In genomic region chr6:34680313-34680712, GRCh38 we compare ENCODE assay signal across 7 cellular contexts. TPM values are rescaled to one million over a fixed set of nuclear protein-coding genes. Genes with fewer than 3 reads are reported as not detected.
DNase-seq lines count a peak whose midpoint lies in the region; ATAC-seq, FAIRE-seq and TF ChIP-seq lines count a peak whose summit lies in the region.
"Not testable (repeated sequence)": the region's sequence is repeated elsewhere in the genome, so short reads cannot be mapped to it uniquely, and the experiment has no call there.

No MANE protein-coding gene starts in this region.

- not testable (repeated sequence) for H4K5ac ChIP-seq in IMR-90 (ENCODE audit: low read depth, low read length)

- H3K18ac ChIP-seq in IMR-90 (ENCODE audit: low read depth, low read length), result not testable (repeated sequence)

- H4K8ac ChIP-seq in IMR-90 (ENCODE audit: low read depth in 2 of 2, low read length in 2 of 2), result not testable (repeated sequence)

- H2AK9ac ChIP-seq in IMR-90 (replicated peaks; ENCODE audit: low read depth, low read length, poor library complexity), result not testable (repeated sequence)

- POLR2A ChIA-PET in IMR-90 (lab: Charles Lee; ENCODE audit: unreplicated experiment); HepG2 (lab: Yijun Ruan, JAX): not testable (repeated sequence)
- POLR2A ChIA-PET in MCF 10A (lab: Yijun Ruan, JAX), result interaction anchor here (0.6 kb wide), 1 partner anchor 24 kb away, joined by 3 read pairs; no protein-coding TSS in a partner anchor

- not testable (repeated sequence) for H3K36me3 ChIP-seq in CD4-positive, CD25-positive, alpha-beta regulatory T cell (ENCODE audit: control insufficient read depth, insufficient read depth, low read length); IMR-90 (ENCODE audit: control insufficient read depth, insufficient read depth, low read length); HepG2 (replicated peaks in 1 of 2; ENCODE audit: control insufficient read depth in 1 of 2, insufficient read depth in 2 of 2, low read length in 2 of 2); psoas muscle (ENCODE audit: insufficient read depth in 1 of 2, low read depth in 1 of 2); tibial artery

- H3K27me3 ChIP-seq in CD4-positive, CD25-positive, alpha-beta regulatory T cell (ENCODE audit: control insufficient read depth, insufficient read depth, low read length); IMR-90 (ENCODE audit: control insufficient read depth, insufficient read depth, low read length); HepG2 (ENCODE audit: control insufficient read depth in 1 of 2, insufficient read depth in 2 of 2, low read length in 2 of 2); psoas muscle (ENCODE audit: insufficient read depth in 3 of 3, low read length in 2 of 3); tibial artery: not testable (repeated sequence)

- H3K9me3 ChIP-seq in CD4-positive, CD25-positive, alpha-beta regulatory T cell (ENCODE audit: control insufficient read depth in 2 of 2, low read length in 2 of 2); IMR-90 (ENCODE audit: control insufficient read depth, insufficient read depth, low read length); T-helper 17 cell (ENCODE audit: control insufficient read depth, low read length, poor library complexity, severe bottlenecking); HepG2 (ENCODE audit: low read length); psoas muscle; tibial artery: not testable (repeated sequence)

- peaks cover 28 to 65% of the 10 kb centered on the region in 2 experiments for H3K79me1 ChIP-seq in IMR-90 (ENCODE audit: low read depth in 1 of 2, low read length in 2 of 2)

- DNase-seq in CD4-positive, CD25-positive, alpha-beta regulatory T cell; IMR-90; T-helper 17 cell; MCF 10A (ENCODE audit: unreplicated experiment); HepG2 (ENCODE audit: low spot score); psoas muscle; tibial artery: not testable (repeated sequence)

- peaks cover 25% of the 10 kb centered on the region for H3K4me1 ChIP-seq in CD4-positive, CD25-positive, alpha-beta regulatory T cell (ENCODE audit: control insufficient read depth, insufficient read depth, low read length, poor library complexity, severe bottlenecking)
- H3K4me1 ChIP-seq in IMR-90 (ENCODE audit: control insufficient read depth, insufficient read depth, low read length), result not testable (repeated sequence)
- H3K4me1 ChIP-seq in HepG2 (ENCODE audit: insufficient read depth, low read length) (peaks cover 57% of the 10 kb centered on the region), psoas muscle (peaks cover 36% of the 10 kb centered on the region), tibial artery (peaks cover 0 to 26% (median 14%) of the 10 kb centered on the region in 4 donors)

- not testable (repeated sequence) for H3K4me2 ChIP-seq in IMR-90 (ENCODE audit: low read depth, low read length); HepG2 (ENCODE audit: low read depth, low read length)

- in situ Hi-C loops in IMR-90 (cut with MboI; ENCODE audit: low sequenced_read_pairs); HepG2 (cut with HindIII; ENCODE audit: extremely low pct_ligation_motif_present, low pct_unique_long_range_greater_than_20kb): not testable (repeated sequence)

- TF ChIP-seq EP300 in HepG2 (IDR thresholded peaks at IDR 0.05; ENCODE audit: low read depth in 2 of 2, low read length in 2 of 2); HepG2 (CRISPR knock-in tag; IDR thresholded peaks at IDR 0.05; ENCODE audit: borderline replicate concordance): not testable (repeated sequence)

- ATAC-seq in CD4-positive, CD25-positive, alpha-beta regulatory T cell (ENCODE audit: low read depth in 2 of 2); IMR-90 (ENCODE audit: low read depth); T-helper 17 cell; HepG2; psoas muscle: not testable (repeated sequence)

- not testable (repeated sequence) for H3K27me3 Mint-ChIP-seq in CD4-positive, CD25-positive, alpha-beta regulatory T cell; T-helper 17 cell; MCF 10A (ENCODE audit: insufficient read depth, unreplicated experiment)

- H3K4me3 Mint-ChIP-seq in CD4-positive, CD25-positive, alpha-beta regulatory T cell; T-helper 17 cell; MCF 10A (ENCODE audit: unreplicated experiment): not testable (repeated sequence)

- H3K27ac Mint-ChIP-seq in CD4-positive, CD25-positive, alpha-beta regulatory T cell, result not testable (repeated sequence)
- peak overlapping the region; percentile 19 for H3K27ac Mint-ChIP-seq in T-helper 17 cell
- H3K27ac Mint-ChIP-seq in MCF 10A (ENCODE audit: low read depth, unreplicated experiment), result peak overlapping the region; percentile 63

- H2BK120ac ChIP-seq in IMR-90 (ENCODE audit: low read depth, low read length), result not testable (repeated sequence)

- not testable (repeated sequence) for H3K14ac ChIP-seq in IMR-90 (replicated peaks; ENCODE audit: low read depth, low read length)

- peak overlapping the region; percentile 19 for H3K27ac ChIP-seq in CD4-positive, CD25-positive, alpha-beta regulatory T cell (ENCODE audit: insufficient read depth, low read length, poor library complexity, severe bottlenecking)
- H3K27ac ChIP-seq in IMR-90 (ENCODE audit: insufficient read depth, low read length) (peak overlapping the region; percentile 3; the same call in 1 of the 2 replicates), psoas muscle (peak overlapping the region; percentile 43), tibial artery (peak overlapping the region; percentile 55 to 72)
- H3K27ac ChIP-seq in HepG2 (ENCODE audit: extremely low read length, insufficient read depth, low read length), result not testable (repeated sequence)

- intact Hi-C loops in IMR-90 (cut with micrococcal nuclease); MCF 10A (cut with micrococcal nuclease); HepG2 (cut with micrococcal nuclease; ENCODE audit: unreplicated experiment); psoas muscle (cut with DNase I); tibial artery (cut with DNase I; ENCODE audit: low total_unique reads): not testable (repeated sequence)

- not testable (repeated sequence) for TF ChIP-seq RAD21 in IMR-90 (IDR thresholded peaks at IDR 0.05; ENCODE audit: low read length); HepG2 (CRISPR knock-in tag; IDR thresholded peaks at IDR 0.05)

- not testable (repeated sequence) for H2AFZ ChIP-seq in IMR-90 (replicated peaks; ENCODE audit: low read length, poor library complexity); HepG2 (ENCODE audit: low read length)

- H3K9me1 ChIP-seq in IMR-90 (ENCODE audit: insufficient read depth, low read length), result not testable (repeated sequence)

- not testable (repeated sequence) for H2BK20ac ChIP-seq in IMR-90 (ENCODE audit: low read depth, low read length)

- peaks cover 27% of the 10 kb centered on the region for H4K20me1 ChIP-seq in IMR-90 (ENCODE audit: insufficient read depth, low read length)
- not testable (repeated sequence) for H4K20me1 ChIP-seq in HepG2 (ENCODE audit: insufficient read depth, low read length)

- H3K9ac ChIP-seq in IMR-90 (ENCODE audit: low read depth, low read length); HepG2 (ENCODE audit: insufficient read depth, low read depth, low read length): not testable (repeated sequence)

- H3K4me3 ChIP-seq in CD4-positive, CD25-positive, alpha-beta regulatory T cell (ENCODE audit: low read depth, low read length); IMR-90 (ENCODE audit: insufficient read depth, low read depth, low read length); HepG2 (replicated peaks in 1 of 3; ENCODE audit: insufficient read depth in 1 of 3, low read depth in 2 of 3, low read length in 3 of 3); psoas muscle; tibial artery: not testable (repeated sequence)

- TF ChIP-seq POLR2A in IMR-90 (IDR thresholded peaks at IDR 0.05; ENCODE audit: low read depth, low read length); HepG2 (IDR thresholded peaks at IDR 0.05; ENCODE audit: insufficient read depth in 1 of 2, low read depth in 2 of 2, low read length in 2 of 2): not testable (repeated sequence)

- dilution Hi-C loops in IMR-90 (cut with HindIII; ENCODE audit: low sequenced_read_pairs, unreplicated experiment), result not testable (repeated sequence)

- H2AK5ac ChIP-seq in IMR-90 (ENCODE audit: low read depth, low read length), result not testable (repeated sequence)

- not testable (repeated sequence) for H3K4ac ChIP-seq in IMR-90 (ENCODE audit: low read depth, low read length)

- not testable (repeated sequence) for H3K9me3 Mint-ChIP-seq in CD4-positive, CD25-positive, alpha-beta regulatory T cell; MCF 10A (ENCODE audit: unreplicated experiment)

- not testable (repeated sequence) for H2BK5ac ChIP-seq in IMR-90 (ENCODE audit: low read depth, low read length, poor library complexity, severe bottlenecking)

- not testable (repeated sequence) for H4K91ac ChIP-seq in IMR-90 (ENCODE audit: insufficient read depth, low read depth, low read length)

- H3K79me2 ChIP-seq in HepG2 (ENCODE audit: insufficient read depth, low read length), result peaks cover 90% of the 10 kb centered on the region

- H3K56ac ChIP-seq in IMR-90 (ENCODE audit: extremely low read depth, insufficient read depth, low read length), result not testable (repeated sequence)

- not testable (repeated sequence) for TF ChIP-seq CTCF in IMR-90 (conservative IDR thresholded peaks at IDR 0.05; ENCODE audit: low read depth, low read length); MCF 10A (IDR thresholded peaks at IDR 0.05; ENCODE audit: unreplicated experiment); HepG2 (CRISPR knock-in tag; IDR thresholded peaks at IDR 0.05); psoas muscle (IDR thresholded peaks at IDR 0.05); tibial artery (IDR thresholded peaks at IDR 0.05)

- FAIRE-seq in HepG2 (lab: Jason Lieb, UNC), result not testable (repeated sequence)

- not testable (repeated sequence) for H2BK15ac ChIP-seq in IMR-90 (ENCODE audit: low read depth, low read length)

- peaks cover 22 to 67% (median 36%) of the 10 kb centered on the region in 4 donors for H3K4me1 Mint-ChIP-seq in CD4-positive, CD25-positive, alpha-beta regulatory T cell
- H3K4me1 Mint-ChIP-seq in T-helper 17 cell (peaks cover 22% of the 10 kb centered on the region), MCF 10A (ENCODE audit: insufficient read depth, unreplicated experiment) (peaks cover 25% of the 10 kb centered on the region)

- H3K23ac ChIP-seq in IMR-90 (ENCODE audit: low read depth, low read length), result not testable (repeated sequence)

- BruUV-seq in IMR-90 (replicated peaks; lab: Mats Ljungman, UMichigan); MCF 10A (replicated peaks; lab: Mats Ljungman, UMichigan); HepG2 (replicated peaks; lab: Mats Ljungman, UMichigan): not testable (repeated sequence)

- not testable (repeated sequence) for H3K36me3 Mint-ChIP-seq in CD4-positive, CD25-positive, alpha-beta regulatory T cell; T-helper 17 cell (ENCODE audit: low read depth)
- peaks cover 19% of the 10 kb centered on the region for H3K36me3 Mint-ChIP-seq in MCF 10A (ENCODE audit: insufficient read depth, unreplicated experiment)

- CTCF ChIA-PET in IMR-90 (lab: Yijun Ruan, JAX); MCF 10A (lab: Yijun Ruan, JAX); HepG2 (lab: Yijun Ruan, JAX; ENCODE audit: low intra/inter-chr PET ratio, low total read pairs): not testable (repeated sequence)

- no CpG with 5 or more reads among the region's 7 CpGs for WGBS in IMR-90 (ENCODE audit: extremely low coverage in 2 of 2, insufficient read length in 1 of 2), 2 experiments
- 98% methylated on average over 7 of the region's 7 CpGs for WGBS in HepG2 (ENCODE audit: low lambda C conversion rate)
- WGBS in psoas muscle, 3 donors, result 76 to 86% (median 80%) methylated on average over 7 of the region's 7 CpGs

RNA-seq across cellular contexts. Expression of gene ILRUN, which starts 16.3 kb away (rescaled TPM):
- 89.6 TPM for total RNA-seq in CD4-positive, CD25-positive, alpha-beta regulatory T cell
- polyA plus RNA-seq in CD4-positive, CD25-positive, alpha-beta regulatory T cell, result 10 to 100 TPM; 18.7 to 23.4 (median 22.9) TPM
- total RNA-seq in IMR-90 (2012; rRNA removed) (29.9 and 32.2 TPM in 2 replicates), T-helper 17 cell (10 to 100 TPM; 55.9 to 64.4 TPM), MCF 10A (2022) (49.2 and 50.8 TPM in 2 replicates), HepG2 (2016; rRNA removed; fragmentation: Illumina TruSeq; extraction: Trizol) (66.6 and 90.8 TPM in 2 replicates), psoas muscle (100 to 1,000 TPM; 129 to 191 (median 176) TPM)
- polyA plus RNA-seq in IMR-90 (2012; rRNA removed) (25.4 and 26.0 TPM in 2 replicates), HepG2 (2011; rRNA removed) (45.5 and 50.6 TPM in 2 replicates), psoas muscle (100 to 1,000 TPM in 2 of 3 donors, 10 to 100 TPM in 1; 89.4 to 312 (median 131) TPM)
- 16.3 and 17.2 TPM in 2 replicates for polyA plus RNA-seq in IMR-90 (2012; cell fraction: cytosol; rRNA removed)
- 9.8 and 15.3 TPM in 2 replicates for polyA plus RNA-seq in IMR-90 (2012; cell fraction: nucleus; rRNA removed; ENCODE audit: low replicate concordance)
- 20.3 and 22.0 TPM in 2 replicates for total RNA-seq in HepG2 (2016; cell fraction: cytosol; rRNA removed; fragmentation: Illumina TruSeq; extraction: Trizol; ENCODE audit: low read depth)
- total RNA-seq in HepG2 (2016; cell fraction: insoluble cytoplasmic fraction; rRNA removed; fragmentation: Illumina TruSeq; extraction: Trizol), result 66.5 and 79.2 TPM in 2 replicates
- total RNA-seq in HepG2 (2016; cell fraction: membrane; rRNA removed; fragmentation: Illumina TruSeq; extraction: Trizol), result 93.9 and 107 TPM in 2 replicates
- total RNA-seq in HepG2 (2016; cell fraction: nucleus; rRNA removed; fragmentation: Illumina TruSeq; extraction: Trizol), result 37.4 and 39.5 TPM in 2 replicates
- polyA plus RNA-seq in HepG2 (2011; cell fraction: cytosol; rRNA removed), result 39.2 and 46.8 TPM in 2 replicates
- polyA plus RNA-seq in HepG2 (2011; cell fraction: nucleus; rRNA removed), result 18.1 and 22.0 TPM in 2 replicates
- 76.7 and 76.9 TPM in 2 replicates for polyA plus RNA-seq in HepG2 (2012)
- polyA plus RNA-seq in HepG2 (2016; cell fraction: cytosol; fragmentation: Illumina TruSeq; extraction: Trizol; ENCODE audit: low read depth), result 23.8 and 24.6 TPM in 2 replicates
- polyA plus RNA-seq in HepG2 (2016; cell fraction: insoluble cytoplasmic fraction; fragmentation: Illumina TruSeq; extraction: Trizol; ENCODE audit: low read depth), result 79.1 and 86.9 TPM in 2 replicates
- polyA plus RNA-seq in HepG2 (2016; cell fraction: membrane; fragmentation: Illumina TruSeq; extraction: Trizol; ENCODE audit: low read depth), result 82.0 and 93.2 TPM in 2 replicates
- 42.3 and 46.6 TPM in 2 replicates for polyA plus RNA-seq in HepG2 (2016; cell fraction: nucleus; fragmentation: Illumina TruSeq; extraction: Trizol; ENCODE audit: insufficient read depth, low read depth)
- polyA minus RNA-seq in HepG2 (2011; rRNA and poly(A)+ RNA removed; ENCODE audit: low replicate concordance), result 122 and 124 TPM in 2 replicates
- 45.1 and 48.4 TPM in 2 replicates for polyA minus RNA-seq in HepG2 (2011; cell fraction: cytosol; rRNA and poly(A)+ RNA removed)
- polyA minus RNA-seq in HepG2 (2011; cell fraction: nucleus; rRNA and poly(A)+ RNA removed), result 27.2 and 30.5 TPM in 2 replicates
